Comparison of ENCODE assay signal across 8 cellular contexts in the genomic region with DNA sequence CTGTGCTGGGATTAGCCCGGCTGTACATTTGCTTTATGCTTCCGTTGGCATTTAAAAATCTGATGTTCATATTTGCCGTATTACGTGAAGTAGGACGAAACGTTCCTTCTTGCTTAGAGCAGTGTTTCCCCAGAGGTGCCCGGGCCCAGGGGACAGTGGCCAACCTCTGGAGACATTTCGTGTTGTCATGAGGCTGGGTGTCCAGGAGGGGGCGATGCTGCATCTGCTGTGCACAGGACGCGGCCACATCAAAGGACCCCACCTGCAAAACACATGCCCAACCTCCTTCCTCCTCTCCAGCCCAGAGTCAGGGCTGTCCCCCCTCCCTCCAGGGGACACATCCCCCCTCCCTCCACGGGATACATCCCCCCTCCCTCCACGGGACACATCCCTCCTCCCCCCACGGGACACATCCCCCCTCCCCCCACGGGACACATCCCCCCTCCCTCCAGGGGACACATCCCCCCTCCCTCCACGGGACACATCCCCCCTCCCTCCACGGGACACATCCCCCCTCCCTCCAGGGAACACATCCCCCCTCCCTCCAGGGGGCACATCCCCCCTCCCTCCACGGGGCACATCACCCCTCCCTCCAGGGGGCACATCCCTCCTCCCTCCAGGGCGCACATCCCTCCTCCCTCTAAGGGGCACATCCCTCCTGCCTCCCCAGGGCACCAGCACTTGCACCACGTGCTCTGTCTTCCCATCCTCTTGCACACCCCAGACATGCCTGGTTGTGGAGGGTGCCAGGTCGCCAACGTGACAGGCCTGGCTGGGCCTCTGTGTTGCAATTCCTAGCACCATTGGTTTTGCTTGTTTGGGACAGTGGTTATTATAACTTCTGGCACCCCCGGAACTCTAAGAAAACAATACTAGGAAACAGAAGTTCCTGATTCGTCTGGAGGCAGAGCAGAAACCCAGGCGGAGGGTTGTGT. TPM values are rescaled to one million over a fixed set of nuclear protein-coding genes. Genes with fewer than 3 reads are reported as not detected.
A peak's percentile ranks its signal among the peaks of the same experiment; 100 is the strongest.
DNase-seq lines count a peak whose midpoint lies in the region; ATAC-seq, FAIRE-seq and TF ChIP-seq lines count a peak whose summit lies in the region.

No MANE protein-coding gene starts in this region.

- H3K27ac ChIP-seq in astrocyte (ENCODE audit: low read depth, low read length) (no peak overlapping the region), hepatocyte (no peak overlapping the region), skin epidermis (peak overlapping the region in 11 of 21 experiments; percentile 5 to 89 (median 54))

- peak; percentile 56 for FAIRE-seq in astrocyte (lab: Jason Lieb, UNC)

- peak; percentile 51 for ATAC-seq in GM19395 (IDR thresholded peaks at IDR 0.05; ENCODE audit: unreplicated experiment)
- ATAC-seq in GM21360 (IDR thresholded peaks at IDR 0.05; ENCODE audit: unreplicated experiment) = no peak

- H3K4me1 ChIP-seq in astrocyte (ENCODE audit: insufficient read depth, low read length) (peaks cover 44% of the 10 kb centered on the region), hepatocyte (ENCODE audit: insufficient read depth) (peaks cover 26% of the 10 kb centered on the region)

- peaks cover 15% of the 10 kb centered on the region for H3K4me1 Mint-ChIP-seq in T-helper 2 cell treated with Interferon-gamma antibody and Interleukin-4, amounts not matched to agents 5 μg/mL and 100 μg/mL, for 36 hours (ENCODE audit: low read depth)
- peaks cover 36% of the 10 kb centered on the region for H3K4me1 Mint-ChIP-seq in astrocyte (ENCODE audit: low read depth, unreplicated experiment)

- H3K36me3 Mint-ChIP-seq in T-helper 2 cell treated with Interferon-gamma antibody and Interleukin-4, amounts not matched to agents 5 μg/mL and 100 μg/mL, for 36 hours (ENCODE audit: low read depth) = peaks cover 14% of the 10 kb centered on the region
- peaks cover 23% of the 10 kb centered on the region for H3K36me3 Mint-ChIP-seq in astrocyte (ENCODE audit: low read depth, unreplicated experiment)

- no peaks in the 10 kb centered on the region for H3K9me3 ChIP-seq in astrocyte (ENCODE audit: insufficient read depth, low read depth, low read length)
- H3K9me3 ChIP-seq in hepatocyte (ENCODE audit: low read depth) = no peaks in the 10 kb centered on the region

- H3K4me3 Mint-ChIP-seq in T-helper 2 cell treated with Interferon-gamma antibody and Interleukin-4, amounts not matched to agents 5 μg/mL and 100 μg/mL, for 36 hours = peak overlapping the region; percentile 96
- no peak overlapping the region for H3K4me3 Mint-ChIP-seq in astrocyte (ENCODE audit: unreplicated experiment)

- H4K20me1 ChIP-seq in astrocyte (ENCODE audit: insufficient read depth, low read length) = no peaks in the 10 kb centered on the region
- no peaks in the 10 kb centered on the region for H4K20me1 ChIP-seq in hepatocyte (ENCODE audit: insufficient read depth, poor library complexity, severe bottlenecking)

- H3K36me3 ChIP-seq in astrocyte (ENCODE audit: insufficient read depth, low read length) = no peaks in the 10 kb centered on the region
- H3K36me3 ChIP-seq in hepatocyte (replicated peaks; ENCODE audit: insufficient read depth, low read depth) = no peaks in the 10 kb centered on the region

- no peaks in the 10 kb centered on the region for H3K79me2 ChIP-seq in astrocyte (ENCODE audit: insufficient read depth, low read length)
- H3K79me2 ChIP-seq in hepatocyte = no peaks in the 10 kb centered on the region

- H3K4me2 ChIP-seq in astrocyte (ENCODE audit: low read length) = no peak overlapping the region
- H3K4me2 ChIP-seq in hepatocyte = no peak overlapping the region

- 57% methylated on average over 18 of the region's 25 CpGs for WGBS in hepatocyte (ENCODE audit: low lambda C conversion rate, missing lambda C conversion rate)

- H3K27ac Mint-ChIP-seq in T-helper 2 cell treated with Interferon-gamma antibody and Interleukin-4, amounts not matched to agents 5 μg/mL and 100 μg/mL, for 36 hours = peak overlapping the region; percentile 81
- H3K27ac Mint-ChIP-seq in astrocyte (ENCODE audit: unreplicated experiment) = peak overlapping the region; percentile 81

- H3K27me3 ChIP-seq in astrocyte (ENCODE audit: insufficient read depth, low read length) (no peaks in the 10 kb centered on the region), hepatocyte (no peaks in the 10 kb centered on the region)

- peak; percentile 85 for DNase-seq in AG20443 (ENCODE audit: low spot score)
- peak; percentile 83 for DNase-seq in NCI-H1105 treated with DMSO at 0.1 percent for 48 hours (lab: John Stamatoyannopoulos, UW)
- DNase-seq in T-helper 2 cell treated with Interferon-gamma antibody and Interleukin-4, amounts not matched to agents 5 μg/mL and 100 μg/mL, for 36 hours (ENCODE audit: low spot score) = peak; percentile 69
- DNase-seq in astrocyte (ENCODE audit: low read depth) = peak; percentile 70
- peak; percentile 95 for DNase-seq in hepatocyte (ENCODE audit: low spot score)

- H3K4me3 ChIP-seq in astrocyte (ENCODE audit: insufficient read depth, low read depth, low read length) (no peak overlapping the region), hepatocyte (no peak overlapping the region), skin epidermis (no peak overlapping the region)

- H3K9ac ChIP-seq in astrocyte (ENCODE audit: low read length) = no peak overlapping the region

- TF ChIP-seq CTCF in astrocyte (IDR thresholded peaks at IDR 0.05; ENCODE audit: insufficient read depth, low read depth, low read length) = peak; percentile 72
- TF ChIP-seq CTCF in hepatocyte (IDR thresholded peaks at IDR 0.05; ENCODE audit: poor library complexity) = peak; percentile 89

- H2AFZ ChIP-seq in astrocyte (ENCODE audit: low read depth, low read length) = no peak overlapping the region
- H2AFZ ChIP-seq in hepatocyte = no peak overlapping the region

- H3K27me3 Mint-ChIP-seq in T-helper 2 cell treated with Interferon-gamma antibody and Interleukin-4, amounts not matched to agents 5 μg/mL and 100 μg/mL, for 36 hours (ENCODE audit: low read depth) = no peaks in the 10 kb centered on the region
- H3K27me3 Mint-ChIP-seq in astrocyte (ENCODE audit: low read depth, unreplicated experiment) = peaks cover 2% of the 10 kb centered on the region

- no peaks in the 10 kb centered on the region for H3K9me3 Mint-ChIP-seq in T-helper 2 cell treated with Interferon-gamma antibody and Interleukin-4, amounts not matched to agents 5 μg/mL and 100 μg/mL, for 36 hours
- H3K9me3 Mint-ChIP-seq in astrocyte (ENCODE audit: unreplicated experiment) = peaks cover 2% of the 10 kb centered on the region

- H3K9me2 ChIP-seq in hepatocyte (replicated peaks; ENCODE audit: insufficient read depth) = no peaks in the 10 kb centered on the region

RNA-seq across cellular contexts. Expression of a gene that starts 46.7 kb away (rescaled TPM):
- total RNA-seq in astrocyte (252 and 287 TPM in 2 replicates), hepatocyte (62.5 and 70.0 TPM in 2 replicates)
- 146 and 163 TPM in 2 replicates for polyA plus RNA-seq in hepatocyte

RNA-seq across cellular contexts. Expression of a gene that starts 58.2 kb away (rescaled TPM):
- total RNA-seq in astrocyte (7.1 and 8.4 TPM in 2 replicates), hepatocyte (0.10 and 1.5 TPM in 2 replicates)
- polyA plus RNA-seq in hepatocyte = 4.0 and 6.3 TPM in 2 replicates

Comparison
In these comparisons a context has a peak if more than half of its experiments do, and no peak if none do; other contexts are left out.
1. H3K27ac ChIP-seq: peak in skin epidermis (11 of 21); none in astrocyte (single experiment) and hepatocyte (single experiment).
2. Peak in every context shown above with its lines, with median percentiles within 50 percentile points of each other: DNase-seq.